In genomic region chr4:169266661-169267060, GRCh38 we compare ENCODE assay signal across 1 cellular context.
TF ChIP-seq lines count a peak whose summit lies in the region.

No MANE protein-coding gene starts in this region.

TF ChIP-seq in HepG2, 621 proteins besides CTCF, POLR2A, EP300 and RAD21:
- TF ChIP-seq ATF7-NPFF (CRISPR knock-in tag; IDR thresholded peaks at IDR 0.05; ENCODE audit: low read depth), result no peak
- no peak for TF ChIP-seq MYNN (CRISPR knock-in tag; IDR thresholded peaks at IDR 0.05; ENCODE audit: low read depth)
- no peak for TF ChIP-seq DNMT1 (CRISPR knock-in tag; IDR thresholded peaks at IDR 0.05)
- TF ChIP-seq ZNF512B (CRISPR knock-in tag; IDR thresholded peaks at IDR 0.05; ENCODE audit: borderline replicate concordance), result no peak
- no peak for TF ChIP-seq SATB2 (CRISPR knock-in tag; IDR thresholded peaks at IDR 0.05)
- TF ChIP-seq USF2 (IDR thresholded peaks at IDR 0.05; ENCODE audit: low read depth, low read length), result no peak
- no peak for TF ChIP-seq USF2 (CRISPR knock-in tag; IDR thresholded peaks at IDR 0.05; ENCODE audit: borderline replicate concordance)
- TF ChIP-seq REXO4 (CRISPR knock-in tag; IDR thresholded peaks at IDR 0.05; ENCODE audit: borderline replicate concordance), result no peak
- no peak for TF ChIP-seq SALL1 (CRISPR knock-in tag; IDR thresholded peaks at IDR 0.05)
- TF ChIP-seq AHR (CRISPR knock-in tag; IDR thresholded peaks at IDR 0.05), result no peak
- TF ChIP-seq NCOA2 (CRISPR knock-in tag; IDR thresholded peaks at IDR 0.05), result no peak
- no peak for TF ChIP-seq RARA (CRISPR knock-in tag; IDR thresholded peaks at IDR 0.05)
- no peak for TF ChIP-seq STAG1 (CRISPR knock-in tag; IDR thresholded peaks at IDR 0.05)
- TF ChIP-seq ZNF709 (CRISPR knock-in tag; IDR thresholded peaks at IDR 0.05), result no peak
- TF ChIP-seq ARNT2 (CRISPR knock-in tag; IDR thresholded peaks at IDR 0.05; ENCODE audit: low read depth), result no peak
